ENCODE assay signal across 8 cellular contexts in genomic region chr11:18540207-18541009, GRCh38. TPM values are rescaled to one million over a fixed set of nuclear protein-coding genes. Genes with fewer than 3 reads are reported as not detected.
A peak's percentile ranks its signal among the peaks of the same experiment; 100 is the strongest.
DNase-seq lines count a peak whose midpoint lies in the region; ATAC-seq, FAIRE-seq and TF ChIP-seq lines count a peak whose summit lies in the region.

No MANE protein-coding gene starts in this region.

- H3K4me1 ChIP-seq in endothelial cell of umbilical vein (ENCODE audit: control insufficient read depth, extremely low read depth, insufficient read depth, low read length), result no peaks in the 10 kb centered on the region
- H3K4me1 ChIP-seq in smooth muscle cell (ENCODE audit: low read depth), result no peaks in the 10 kb centered on the region

- no peak overlapping the region for H3K4me3 ChIP-seq in BJ (ENCODE audit: low read depth, low read length)
- H3K4me3 ChIP-seq in endothelial cell of umbilical vein (replicated peaks in 1 of 3; ENCODE audit: insufficient read depth in 1 of 3, low read depth in 1 of 3, low read length in 3 of 3), result no peak overlapping the region
- no peak overlapping the region for H3K4me3 ChIP-seq in smooth muscle cell

- peak; percentile 39 for TF ChIP-seq CTCF in BJ (IDR thresholded peaks at IDR 0.05; ENCODE audit: insufficient read depth, low read depth, low read length)
- peak in 1 of 2 donors; percentile 26 for TF ChIP-seq CTCF in endothelial cell of umbilical vein (IDR thresholded peaks at IDR 0.05; ENCODE audit: extremely low read depth in 1 of 2, insufficient read depth in 1 of 2, low read depth in 1 of 2, low read length in 2 of 2)
- peak; percentile 26 for TF ChIP-seq CTCF in smooth muscle cell (IDR thresholded peaks at IDR 0.05; ENCODE audit: borderline replicate concordance, insufficient read depth, poor library complexity, severe bottlenecking)

- H2AFZ ChIP-seq in endothelial cell of umbilical vein (ENCODE audit: low read depth, low read length) (no peak overlapping the region), smooth muscle cell (ENCODE audit: low read depth) (no peak overlapping the region)

- no peaks in the 10 kb centered on the region for H3K27me3 ChIP-seq in BJ (ENCODE audit: control insufficient read depth, insufficient read depth, low read length)
- H3K27me3 ChIP-seq in endothelial cell of umbilical vein (ENCODE audit: control insufficient read depth in 2 of 2, insufficient read depth in 2 of 2, low read length in 2 of 2), result no peaks in the 10 kb centered on the region
- no peaks in the 10 kb centered on the region for H3K27me3 ChIP-seq in smooth muscle cell (ENCODE audit: low read depth)

- H3K4me2 ChIP-seq in endothelial cell of umbilical vein (ENCODE audit: insufficient read depth, low read length), result no peak overlapping the region
- no peak overlapping the region for H3K4me2 ChIP-seq in smooth muscle cell

- H3K9ac ChIP-seq in endothelial cell of umbilical vein (replicated peaks; ENCODE audit: extremely low read depth, insufficient read depth, low read length) (no peak overlapping the region), smooth muscle cell (ENCODE audit: low read depth) (no peak overlapping the region)

- no peaks in the 10 kb centered on the region for H3K9me1 ChIP-seq in endothelial cell of umbilical vein (replicated peaks; ENCODE audit: control insufficient read depth, extremely low read depth, insufficient read depth, low read length)

- DNase-seq in BJ (ENCODE audit: low read depth), result no peak
- DNase-seq in NCI-H82 treated with DMSO at 0.1 percent for 48 hours (lab: John Stamatoyannopoulos, UW; ENCODE audit: unreplicated experiment), result peak; percentile 1
- peak; percentile 43 for DNase-seq in endothelial cell of umbilical vein (ENCODE audit: low read depth, low spot score)
- DNase-seq in smooth muscle cell (lab: John Stamatoyannopoulos, UW; ENCODE audit: unreplicated experiment), result no peak
- no peak for DNase-seq in head of caudate nucleus

- H4K20me1 ChIP-seq in endothelial cell of umbilical vein (replicated peaks; ENCODE audit: control insufficient read depth, extremely low read depth, insufficient read depth, low read length) (no peaks in the 10 kb centered on the region), smooth muscle cell (ENCODE audit: low read depth) (no peaks in the 10 kb centered on the region)

- peak; percentile 21 for FAIRE-seq in endothelial cell of umbilical vein (lab: Jason Lieb, UNC)

- dilution Hi-C loops in endothelial cell of umbilical vein (cut with MboI; ENCODE audit: extremely low pct_ligation_motif_present, low sequenced_read_pairs), result no loop called here

- no TSS peak for BruUV-seq in endothelial cell of umbilical vein (replicated peaks; lab: Mats Ljungman, UMichigan)

- H3K27ac ChIP-seq in endothelial cell of umbilical vein (ENCODE audit: insufficient read depth, low read depth, low read length) (no peak overlapping the region), smooth muscle cell (ENCODE audit: low read depth) (no peak overlapping the region)

- no peak for TF ChIP-seq POLR2A in endothelial cell of umbilical vein (IDR thresholded peaks at IDR 0.05; ENCODE audit: low read depth, low read length)

- WGBS in smooth muscle cell (ENCODE audit: low lambda C conversion rate), result 100% methylated on average over 1 of the region's 1 CpG

- POLR2A ChIA-PET in BJ (lab: Charles Lee), result no interaction called here
- POLR2A ChIA-PET in endothelial cell of umbilical vein (lab: Charles Lee), result interaction anchor here (0.6 to 0.9 kb wide), 2 partner anchors 12 to 13 kb away, joined by 3 read pairs; no protein-coding TSS in a partner anchor

- H3K36me3 ChIP-seq in BJ (ENCODE audit: control insufficient read depth, insufficient read depth, low read length), result peaks cover 2% of the 10 kb centered on the region
- H3K36me3 ChIP-seq in endothelial cell of umbilical vein (ENCODE audit: control insufficient read depth in 2 of 2, extremely low read depth in 1 of 2, insufficient read depth in 2 of 2, low read length in 2 of 2), result peaks cover 3 to 4% of the 10 kb centered on the region in 2 experiments
- H3K36me3 ChIP-seq in smooth muscle cell (ENCODE audit: low read depth), result no peaks in the 10 kb centered on the region

- CTCF ChIA-PET in BJ (lab: Yijun Ruan, JAX) (interaction anchor here (0.6 to 2.2 kb wide), 16 partner anchors 9 to 263 kb away, joined by 3 to 10 read pairs (median 4); partner anchors contain the start of gene TSG101), endothelial cell of umbilical vein (lab: Charles Lee) (interaction anchor here (0.6 to 2.8 kb wide), 29 partner anchors 8 to 425 kb away, joined by 3 to 63 read pairs (median 4); partner anchors contain the start of genes SPTY2D1, TSG101 and UEVLD)

- H3K9me3 ChIP-seq in endothelial cell of umbilical vein (replicated peaks; ENCODE audit: control insufficient read depth, insufficient read depth, low read length) (no peaks in the 10 kb centered on the region), smooth muscle cell (replicated peaks; ENCODE audit: low read depth) (no peaks in the 10 kb centered on the region)

- peak; percentile 56 for ATAC-seq in GM19395 (IDR thresholded peaks at IDR 0.05; ENCODE audit: unreplicated experiment)
- no peak for ATAC-seq in HG03469 (IDR thresholded peaks at IDR 0.05; ENCODE audit: unreplicated experiment)
- ATAC-seq in HG03045 (IDR thresholded peaks at IDR 0.05; ENCODE audit: unreplicated experiment), result no peak

- no peaks in the 10 kb centered on the region for H3K79me2 ChIP-seq in endothelial cell of umbilical vein (ENCODE audit: control insufficient read depth, insufficient read depth, low read length)
- no peaks in the 10 kb centered on the region for H3K79me2 ChIP-seq in smooth muscle cell (ENCODE audit: low read depth)

- intact Hi-C loops in endothelial cell of umbilical vein (cut with micrococcal nuclease), result loop anchor here (1.0 to 2.0 kb wide), 4 partner anchors 111 to 262 kb away; no protein-coding TSS in a partner anchor
- intact Hi-C loops in head of caudate nucleus (cut with DNase I), result no loop called here

- no peaks in the 10 kb centered on the region for H3F3A ChIP-seq in smooth muscle cell (ENCODE audit: low read depth)

TF ChIP-seq in endothelial cell of umbilical vein, 7 proteins besides CTCF, POLR2A, EP300 and RAD21:
- TF ChIP-seq MYC (IDR thresholded peaks at IDR 0.05; ENCODE audit: low read depth, low read length) (no peak), MAX (IDR thresholded peaks at IDR 0.05; ENCODE audit: insufficient read depth, insufficient read length) (no peak), FOS (IDR thresholded peaks at IDR 0.05; ENCODE audit: borderline replicate concordance, insufficient read depth, low read length) (no peak), EZH2 (IDR thresholded peaks at IDR 0.05; ENCODE audit: borderline replicate concordance, low read depth, low read length, severe bottlenecking) (no peak), POLR2AphosphoS5 (IDR thresholded peaks at IDR 0.05; ENCODE audit: insufficient read depth, low read depth, low read length) (no peak), JUN (IDR thresholded peaks at IDR 0.05; ENCODE audit: borderline replicate concordance, insufficient read depth, insufficient read length, low read depth) (no peak), GATA2 (IDR thresholded peaks at IDR 0.05; ENCODE audit: insufficient read depth, insufficient read length, low read depth, low read length) (no peak)

RNA-seq across cellular contexts. Expression of gene TSG101, which starts 13.7 kb away (rescaled TPM):
- polyA plus RNA-seq in BJ (2011; rRNA removed) (152 and 174 TPM in 2 replicates), endothelial cell of umbilical vein (160 and 163 TPM in 2 replicates), smooth muscle cell (113 and 114 TPM in 2 replicates)
- polyA minus RNA-seq in BJ (2011; rRNA and poly(A)+ RNA removed), result 69.4 and 118 TPM in 2 replicates
- total RNA-seq in endothelial cell of umbilical vein (41.3 and 45.5 TPM in 2 replicates), smooth muscle cell (121 and 137 TPM in 2 replicates)
- polyA plus RNA-seq in endothelial cell of umbilical vein (2011; cell fraction: cytosol; rRNA removed), result 113 and 120 TPM in 2 replicates
- 62.4 and 69.0 TPM in 2 replicates for polyA plus RNA-seq in endothelial cell of umbilical vein (2011; cell fraction: nucleus; rRNA removed)
- polyA plus RNA-seq in endothelial cell of umbilical vein (2012), result 46.0 and 55.4 TPM in 2 replicates
- polyA minus RNA-seq in endothelial cell of umbilical vein, result 99.9 and 101 TPM in 2 replicates
- 63.0 TPM for polyA minus RNA-seq in endothelial cell of umbilical vein (2011; cell fraction: cytosol; rRNA and poly(A)+ RNA removed)
- polyA minus RNA-seq in endothelial cell of umbilical vein (2011; cell fraction: nucleus; rRNA and poly(A)+ RNA removed), result 34.9 and 41.4 TPM in 2 replicates

RNA-seq across cellular contexts. Expression of gene UEVLD, which starts 48.1 kb away (rescaled TPM):
- 11.7 and 21.2 TPM in 2 replicates for polyA plus RNA-seq in BJ (2011; rRNA removed)
- 8.0 and 10.0 TPM in 2 replicates for polyA minus RNA-seq in BJ (2011; rRNA and poly(A)+ RNA removed)
- total RNA-seq in endothelial cell of umbilical vein, result 19.1 and 22.5 TPM in 2 replicates
- 8.0 and 9.2 TPM in 2 replicates for polyA plus RNA-seq in endothelial cell of umbilical vein
- polyA plus RNA-seq in endothelial cell of umbilical vein (2011; cell fraction: cytosol; rRNA removed), result 9.5 and 12.1 TPM in 2 replicates
- 11.5 and 13.9 TPM in 2 replicates for polyA plus RNA-seq in endothelial cell of umbilical vein (2011; cell fraction: nucleus; rRNA removed)
- 17.0 and 21.0 TPM in 2 replicates for polyA plus RNA-seq in endothelial cell of umbilical vein (2012)
- 15.7 and 19.2 TPM in 2 replicates for polyA minus RNA-seq in endothelial cell of umbilical vein
- polyA minus RNA-seq in endothelial cell of umbilical vein (2011; cell fraction: cytosol; rRNA and poly(A)+ RNA removed), result 11.8 TPM
- polyA minus RNA-seq in endothelial cell of umbilical vein (2011; cell fraction: nucleus; rRNA and poly(A)+ RNA removed), result 7.3 and 12.1 TPM in 2 replicates
- 30.4 and 32.7 TPM in 2 replicates for total RNA-seq in smooth muscle cell
- 15.1 and 16.5 TPM in 2 replicates for polyA plus RNA-seq in smooth muscle cell

RNA-seq across cellular contexts. Expression of gene MISFA, which starts 59.2 kb away (rescaled TPM):
- polyA plus RNA-seq in BJ (2011; rRNA removed), result 0.26 and 0.77 TPM in 2 replicates
- 0.33 and 0.41 TPM in 2 replicates for polyA minus RNA-seq in BJ (2011; rRNA and poly(A)+ RNA removed)
- 2.8 and 3.6 TPM in 2 replicates for total RNA-seq in endothelial cell of umbilical vein
- polyA plus RNA-seq in endothelial cell of umbilical vein, result 0.75 and 1.4 TPM in 2 replicates
- polyA plus RNA-seq in endothelial cell of umbilical vein (2011; cell fraction: cytosol; rRNA removed), result 1.4 and 1.8 TPM in 2 replicates
- 0.54 and 1.1 TPM in 2 replicates for polyA plus RNA-seq in endothelial cell of umbilical vein (2011; cell fraction: nucleus; rRNA removed)
- polyA plus RNA-seq in endothelial cell of umbilical vein (2012), result 0.88 and 3.4 TPM in 2 replicates
- not detected in 2 replicates for polyA minus RNA-seq in endothelial cell of umbilical vein
- not detected for polyA minus RNA-seq in endothelial cell of umbilical vein (2011; cell fraction: cytosol; rRNA and poly(A)+ RNA removed)
- 1.6 TPM in 2 replicates for polyA minus RNA-seq in endothelial cell of umbilical vein (2011; cell fraction: nucleus; rRNA and poly(A)+ RNA removed)
- total RNA-seq in smooth muscle cell, result 0.18 TPM in 1 of 2 replicates, not detected in the other
- polyA plus RNA-seq in smooth muscle cell, result 0.90 and 1.3 TPM in 2 replicates

Comparison
In these comparisons a context has a peak if more than half of its experiments do, and no peak if none do; other contexts are left out.
1. DNase-seq: peak in NCI-H82 treated with DMSO at 0.1 percent for 48 hours (single experiment) and endothelial cell of umbilical vein (single experiment); none in BJ (single experiment), smooth muscle cell (single experiment) and head of caudate nucleus (0 of 42).